Comparison of ENCODE assay signal across 9 cellular contexts in genomic region chr4:171812377-171813194, GRCh38. TPM values are rescaled to one million over a fixed set of nuclear protein-coding genes. Genes with fewer than 3 reads are reported as not detected.
DNase-seq lines count a peak whose midpoint lies in the region; ATAC-seq, FAIRE-seq and TF ChIP-seq lines count a peak whose summit lies in the region.
"Had no signal": no experiment of that assay in that cellular context is flagged by ENCODE, and none has a peak within 500 bp of the region (broad histone marks: within the 10 kb centered on the region; RNA-seq: fewer than 3 reads in every experiment).

No MANE protein-coding gene starts in this region.

- no peaks in the 10 kb centered on the region for H3K79me2 ChIP-seq in MM.1S (ENCODE audit: low read length)

- H3K36me3 ChIP-seq in MM.1S (replicated peaks; ENCODE audit: insufficient read depth, low read length), result no peaks in the 10 kb centered on the region
- H3K36me3 ChIP-seq in skeletal muscle tissue (ENCODE audit: control insufficient read depth in 3 of 3, insufficient read depth in 3 of 3, low read length in 3 of 3), result no peaks in the 10 kb centered on the region

- no peak for TF ChIP-seq POLR2A in H54 (IDR thresholded peaks at IDR 0.05; ENCODE audit: low read depth, low read length)

- H4K20me1 ChIP-seq in MM.1S (ENCODE audit: insufficient read depth, low read length), result no peaks in the 10 kb centered on the region

- H3K9ac ChIP-seq in MM.1S (ENCODE audit: low read length), result no peak overlapping the region
- H3K9ac ChIP-seq in skeletal muscle tissue (ENCODE audit: low read depth in 1 of 3, low read length in 3 of 3), result no peak overlapping the region

- peak overlapping the region; percentile 53 for H2AFZ ChIP-seq in MM.1S (ENCODE audit: low read length)

- H3F3A ChIP-seq in MM.1S (ENCODE audit: insufficient read depth, low read length), result no peaks in the 10 kb centered on the region

- H3K4me3 ChIP-seq in MM.1S (ENCODE audit: low read length), result peak overlapping the region; percentile 49
- peak overlapping the region; percentile 45 to 52 for H3K4me3 ChIP-seq in foreskin fibroblast (ENCODE audit: low read depth in 1 of 2, low read length in 2 of 2)
- H3K4me3 ChIP-seq in skeletal muscle tissue (ENCODE audit: low read length in 3 of 3), result peak overlapping the region; percentile 57 to 60 (median 59)

- no peaks in the 10 kb centered on the region for H3K9me2 ChIP-seq in MM.1S (replicated peaks; ENCODE audit: insufficient read depth, low read length)

- ATAC-seq in GM19452 (IDR thresholded peaks at IDR 0.05; ENCODE audit: unreplicated experiment), result peak; percentile 18
- ATAC-seq in left lobe of liver, result no peak
- no peak for ATAC-seq in GM21381 (IDR thresholded peaks at IDR 0.05; ENCODE audit: unreplicated experiment)

- H3K27me3 ChIP-seq in MM.1S (replicated peaks; ENCODE audit: insufficient read depth, low read length) (no peaks in the 10 kb centered on the region), skeletal muscle tissue (ENCODE audit: control insufficient read depth in 3 of 3, insufficient read depth in 3 of 3, low read length in 3 of 3) (peaks cover 24 to 28% (median 25%) of the 10 kb centered on the region in 3 donors)

- FAIRE-seq in H54 (lab: Jason Lieb, UNC), result no peak

- TF ChIP-seq CTCF in MM.1S (IDR thresholded peaks at IDR 0.05; ENCODE audit: low read length) (no peak), foreskin fibroblast (IDR thresholded peaks at IDR 0.05; ENCODE audit: low read depth, low read length) (no peak)

- H3K9me3 ChIP-seq in MM.1S (replicated peaks; ENCODE audit: insufficient read depth, low read length) (no peaks in the 10 kb centered on the region), skeletal muscle tissue (ENCODE audit: control insufficient read depth in 3 of 3, low read length in 3 of 3) (no peaks in the 10 kb centered on the region)

- H3K4me1 ChIP-seq in MM.1S (ENCODE audit: low read length), result no peaks in the 10 kb centered on the region
- H3K4me1 ChIP-seq in skeletal muscle tissue (ENCODE audit: control insufficient read depth in 3 of 3, insufficient read depth in 3 of 3, low read length in 3 of 3), result peaks cover 6 to 15% (median 8%) of the 10 kb centered on the region in 3 donors

- no peak for DNase-seq in MM.1S
- peak in 1 of 2 donors; percentile 28 for DNase-seq in foreskin fibroblast
- DNase-seq in left lobe of liver (ENCODE audit: low spot score), result no peak
- no peak for DNase-seq in mucosa of gallbladder (ENCODE audit: low spot score)
- DNase-seq in H54 (ENCODE audit: insufficient read length, low spot score), result no peak

- H3K4me2 ChIP-seq in MM.1S (ENCODE audit: low read depth, low read length), result peak overlapping the region; percentile 63; the same call in 1 of the 2 replicates

- no peak overlapping the region for H3K27ac ChIP-seq in MM.1S (ENCODE audit: low read length)
- H3K27ac ChIP-seq in skeletal muscle tissue (ENCODE audit: low read depth, low read length), result no peak overlapping the region

RNA-seq across cellular contexts. Expression of gene GALNTL6, which starts 0.6 kb away (rescaled TPM):
- total RNA-seq in skeletal muscle tissue, result 2.1 TPM
- not detected for total RNA-seq in left lobe of liver
- 0.75 TPM for total RNA-seq in mucosa of gallbladder
- total RNA-seq: fibroblast of villous mesenchyme had no signal
